Comparison of ENCODE assay signal across 1 cellular context in the genomic region with DNA sequence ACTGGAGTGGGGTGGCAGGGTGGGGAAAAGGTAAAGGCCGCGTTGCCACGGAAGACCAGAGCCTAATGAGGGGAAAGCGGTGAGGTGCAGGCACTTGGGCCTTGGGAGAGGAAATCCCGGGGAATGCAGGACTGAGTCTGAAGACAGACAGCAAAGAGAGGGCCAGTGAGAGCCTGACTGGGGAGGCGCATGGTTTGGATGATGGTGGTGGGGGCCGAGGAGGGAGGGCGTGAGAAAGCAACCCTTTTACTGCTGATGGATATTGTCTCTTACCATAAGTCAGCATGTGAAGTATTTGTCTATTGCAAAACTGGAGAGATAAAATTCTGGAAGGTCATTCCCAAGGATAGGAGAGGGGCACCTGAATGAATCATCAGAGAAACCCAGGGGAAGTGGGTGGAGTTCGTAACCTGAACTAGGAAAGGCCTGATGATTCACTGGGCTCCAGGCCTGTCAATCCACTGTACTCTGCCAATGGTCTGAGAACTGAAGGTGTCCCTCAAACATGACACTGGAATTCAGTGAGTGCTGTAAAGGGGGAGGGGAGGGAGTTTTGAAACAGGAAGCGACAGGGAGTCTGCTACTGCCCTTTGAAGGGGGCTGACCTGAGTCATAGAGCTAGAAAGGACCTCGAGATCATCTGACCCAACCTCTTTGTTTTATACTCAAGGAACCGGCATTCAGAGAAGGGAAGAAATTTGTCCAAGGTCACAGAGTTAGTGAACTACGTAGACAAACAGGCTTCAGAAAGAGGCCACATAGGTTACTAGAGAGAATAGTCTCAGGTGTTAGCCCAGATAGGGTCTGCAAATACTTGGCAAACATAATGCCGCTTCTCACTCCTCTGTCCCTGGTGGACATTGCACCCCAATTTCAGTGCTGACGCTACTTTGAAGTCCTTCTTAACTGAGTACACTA.
TF ChIP-seq lines count a peak whose summit lies in the region.

No MANE protein-coding gene starts in this region.

TF ChIP-seq in HepG2, 621 proteins besides CTCF, POLR2A, EP300 and RAD21 (continued from another document and continues in another):
- TF ChIP-seq, protein P1, sequence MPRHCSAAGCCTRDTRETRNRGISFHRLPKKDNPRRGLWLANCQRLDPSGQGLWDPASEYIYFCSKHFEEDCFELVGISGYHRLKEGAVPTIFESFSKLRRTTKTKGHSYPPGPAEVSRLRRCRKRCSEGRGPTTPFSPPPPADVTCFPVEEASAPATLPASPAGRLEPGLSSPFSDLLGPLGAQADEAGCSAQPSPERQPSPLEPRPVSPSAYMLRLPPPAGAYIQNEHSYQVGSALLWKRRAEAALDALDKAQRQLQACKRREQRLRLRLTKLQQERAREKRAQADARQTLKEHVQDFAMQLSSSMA (CRISPR knock-in tag; IDR thresholded peaks at IDR 0.05) = no peak
- TF ChIP-seq POGZ (CRISPR knock-in tag; IDR thresholded peaks at IDR 0.05) = peak; percentile 40; the same call in 1 of the 2 replicates
- TF ChIP-seq ZBTB1 (CRISPR knock-in tag; IDR thresholded peaks at IDR 0.05; ENCODE audit: borderline replicate concordance) = no peak
- TF ChIP-seq, protein P2, sequence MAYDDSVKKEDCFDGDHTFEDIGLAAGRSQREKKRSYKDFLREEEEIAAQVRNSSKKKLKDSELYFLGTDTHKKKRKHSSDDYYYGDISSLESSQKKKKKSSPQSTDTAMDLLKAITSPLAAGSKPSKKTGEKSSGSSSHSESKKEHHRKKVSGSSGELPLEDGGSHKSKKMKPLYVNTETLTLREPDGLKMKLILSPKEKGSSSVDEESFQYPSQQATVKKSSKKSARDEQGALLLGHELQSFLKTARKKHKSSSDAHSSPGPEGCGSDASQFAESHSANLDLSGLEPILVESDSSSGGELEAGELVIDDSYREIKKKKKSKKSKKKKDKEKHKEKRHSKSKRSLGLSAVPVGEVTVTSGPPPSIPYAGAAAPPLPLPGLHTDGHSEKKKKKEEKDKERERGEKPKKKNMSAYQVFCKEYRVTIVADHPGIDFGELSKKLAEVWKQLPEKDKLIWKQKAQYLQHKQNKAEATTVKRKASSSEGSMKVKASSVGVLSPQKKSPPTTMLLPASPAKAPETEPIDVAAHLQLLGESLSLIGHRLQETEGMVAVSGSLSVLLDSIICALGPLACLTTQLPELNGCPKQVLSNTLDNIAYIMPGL (CRISPR knock-in tag; IDR thresholded peaks at IDR 0.05; ENCODE audit: borderline replicate concordance in 1 of 2, low read depth in 1 of 2) = no peak; a peak in 1 of 4 replicates
- no peak for TF ChIP-seq ZKSCAN5 (CRISPR knock-in tag; IDR thresholded peaks at IDR 0.05)
- TF ChIP-seq, protein P3, sequence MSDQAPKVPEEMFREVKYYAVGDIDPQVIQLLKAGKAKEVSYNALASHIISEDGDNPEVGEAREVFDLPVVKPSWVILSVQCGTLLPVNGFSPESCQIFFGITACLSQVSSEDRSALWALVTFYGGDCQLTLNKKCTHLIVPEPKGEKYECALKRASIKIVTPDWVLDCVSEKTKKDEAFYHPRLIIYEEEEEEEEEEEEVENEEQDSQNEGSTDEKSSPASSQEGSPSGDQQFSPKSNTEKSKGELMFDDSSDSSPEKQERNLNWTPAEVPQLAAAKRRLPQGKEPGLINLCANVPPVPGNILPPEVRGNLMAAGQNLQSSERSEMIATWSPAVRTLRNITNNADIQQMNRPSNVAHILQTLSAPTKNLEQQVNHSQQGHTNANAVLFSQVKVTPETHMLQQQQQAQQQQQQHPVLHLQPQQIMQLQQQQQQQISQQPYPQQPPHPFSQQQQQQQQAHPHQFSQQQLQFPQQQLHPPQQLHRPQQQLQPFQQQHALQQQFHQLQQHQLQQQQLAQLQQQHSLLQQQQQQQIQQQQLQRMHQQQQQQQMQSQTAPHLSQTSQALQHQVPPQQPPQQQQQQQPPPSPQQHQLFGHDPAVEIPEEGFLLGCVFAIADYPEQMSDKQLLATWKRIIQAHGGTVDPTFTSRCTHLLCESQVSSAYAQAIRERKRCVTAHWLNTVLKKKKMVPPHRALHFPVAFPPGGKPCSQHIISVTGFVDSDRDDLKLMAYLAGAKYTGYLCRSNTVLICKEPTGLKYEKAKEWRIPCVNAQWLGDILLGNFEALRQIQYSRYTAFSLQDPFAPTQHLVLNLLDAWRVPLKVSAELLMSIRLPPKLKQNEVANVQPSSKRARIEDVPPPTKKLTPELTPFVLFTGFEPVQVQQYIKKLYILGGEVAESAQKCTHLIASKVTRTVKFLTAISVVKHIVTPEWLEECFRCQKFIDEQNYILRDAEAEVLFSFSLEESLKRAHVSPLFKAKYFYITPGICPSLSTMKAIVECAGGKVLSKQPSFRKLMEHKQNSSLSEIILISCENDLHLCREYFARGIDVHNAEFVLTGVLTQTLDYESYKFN (CRISPR knock-in tag; conservative IDR thresholded peaks at IDR 0.05) = peak; percentile 72
- no peak for TF ChIP-seq CCAR2 (optimal IDR thresholded peaks at IDR 0.05; ENCODE audit: low read depth, low read length)
- TF ChIP-seq, protein P4, sequence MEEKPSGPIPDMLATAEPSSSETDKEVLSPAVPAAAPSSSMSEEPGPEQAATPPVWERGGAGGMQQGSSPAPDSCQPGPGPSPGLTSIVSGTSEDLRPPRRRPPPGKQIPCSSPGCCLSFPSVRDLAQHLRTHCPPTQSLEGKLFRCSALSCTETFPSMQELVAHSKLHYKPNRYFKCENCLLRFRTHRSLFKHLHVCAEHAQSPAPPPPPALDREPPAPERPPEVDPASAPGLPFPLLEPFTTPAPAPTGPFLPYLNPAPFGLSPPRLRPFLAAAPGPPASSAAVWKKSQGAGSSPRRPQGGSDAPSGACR (CRISPR knock-in tag; IDR thresholded peaks at IDR 0.05) = no peak
- TF ChIP-seq ZNF589 (CRISPR knock-in tag; conservative IDR thresholded peaks at IDR 0.05) = no peak
- TF ChIP-seq GATA4 (IDR thresholded peaks at IDR 0.05; ENCODE audit: borderline replicate concordance, low read depth) = peak; percentile 52; the same call in 1 of the 2 replicates
- no peak for TF ChIP-seq SMAD3 (CRISPR knock-in tag; IDR thresholded peaks at IDR 0.05)
- TF ChIP-seq ESRRA (CRISPR knock-in tag; IDR thresholded peaks at IDR 0.05; ENCODE audit: low read depth) = peak; percentile 73
- TF ChIP-seq FOXM1 (CRISPR knock-in tag; IDR thresholded peaks at IDR 0.05) = no peak
- TF ChIP-seq NKX3-1 (CRISPR knock-in tag; IDR thresholded peaks at IDR 0.05) = no peak
- TF ChIP-seq, protein P5, sequence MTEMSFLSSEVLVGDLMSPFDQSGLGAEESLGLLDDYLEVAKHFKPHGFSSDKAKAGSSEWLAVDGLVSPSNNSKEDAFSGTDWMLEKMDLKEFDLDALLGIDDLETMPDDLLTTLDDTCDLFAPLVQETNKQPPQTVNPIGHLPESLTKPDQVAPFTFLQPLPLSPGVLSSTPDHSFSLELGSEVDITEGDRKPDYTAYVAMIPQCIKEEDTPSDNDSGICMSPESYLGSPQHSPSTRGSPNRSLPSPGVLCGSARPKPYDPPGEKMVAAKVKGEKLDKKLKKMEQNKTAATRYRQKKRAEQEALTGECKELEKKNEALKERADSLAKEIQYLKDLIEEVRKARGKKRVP (CRISPR knock-in tag; IDR thresholded peaks at IDR 0.05) = peak in 1 of 2 experiments; percentile 34; a peak in 1 of 4 replicates
- no peak for TF ChIP-seq MAF1 (CRISPR knock-in tag; IDR thresholded peaks at IDR 0.05; ENCODE audit: borderline replicate concordance)
- no peak for TF ChIP-seq ZNF83 (CRISPR knock-in tag; IDR thresholded peaks at IDR 0.05; ENCODE audit: borderline replicate concordance)
- no peak for TF ChIP-seq ZKSCAN1 (IDR thresholded peaks at IDR 0.05; ENCODE audit: low read length)
- TF ChIP-seq GABPA (IDR thresholded peaks at IDR 0.05; ENCODE audit: low read depth, low read length) = no peak
- peak; percentile 74 for TF ChIP-seq GABPA (CRISPR knock-in tag; IDR thresholded peaks at IDR 0.05; ENCODE audit: low read depth)
- TF ChIP-seq, protein P6, sequence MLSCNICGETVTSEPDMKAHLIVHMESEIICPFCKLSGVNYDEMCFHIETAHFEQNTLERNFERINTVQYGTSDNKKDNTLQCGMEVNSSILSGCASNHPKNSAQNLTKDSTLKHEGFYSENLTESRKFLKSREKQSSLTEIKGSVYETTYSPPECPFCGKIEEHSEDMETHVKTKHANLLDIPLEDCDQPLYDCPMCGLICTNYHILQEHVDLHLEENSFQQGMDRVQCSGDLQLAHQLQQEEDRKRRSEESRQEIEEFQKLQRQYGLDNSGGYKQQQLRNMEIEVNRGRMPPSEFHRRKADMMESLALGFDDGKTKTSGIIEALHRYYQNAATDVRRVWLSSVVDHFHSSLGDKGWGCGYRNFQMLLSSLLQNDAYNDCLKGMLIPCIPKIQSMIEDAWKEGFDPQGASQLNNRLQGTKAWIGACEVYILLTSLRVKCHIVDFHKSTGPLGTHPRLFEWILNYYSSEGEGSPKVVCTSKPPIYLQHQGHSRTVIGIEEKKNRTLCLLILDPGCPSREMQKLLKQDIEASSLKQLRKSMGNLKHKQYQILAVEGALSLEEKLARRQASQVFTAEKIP (CRISPR knock-in tag; IDR thresholded peaks at IDR 0.05; ENCODE audit: borderline replicate concordance) = no peak
- TF ChIP-seq, protein P7, sequence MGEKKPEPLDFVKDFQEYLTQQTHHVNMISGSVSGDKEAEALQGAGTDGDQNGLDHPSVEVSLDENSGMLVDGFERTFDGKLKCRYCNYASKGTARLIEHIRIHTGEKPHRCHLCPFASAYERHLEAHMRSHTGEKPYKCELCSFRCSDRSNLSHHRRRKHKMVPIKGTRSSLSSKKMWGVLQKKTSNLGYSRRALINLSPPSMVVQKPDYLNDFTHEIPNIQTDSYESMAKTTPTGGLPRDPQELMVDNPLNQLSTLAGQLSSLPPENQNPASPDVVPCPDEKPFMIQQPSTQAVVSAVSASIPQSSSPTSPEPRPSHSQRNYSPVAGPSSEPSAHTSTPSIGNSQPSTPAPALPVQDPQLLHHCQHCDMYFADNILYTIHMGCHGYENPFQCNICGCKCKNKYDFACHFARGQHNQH (CRISPR knock-in tag; IDR thresholded peaks at IDR 0.05) = 0 out of 2 replicates have a peak, but pooled peaks have one; percentile 36
- no peak for TF ChIP-seq KDM2A (CRISPR knock-in tag; IDR thresholded peaks at IDR 0.05; ENCODE audit: borderline replicate concordance, low read depth)
- TF ChIP-seq, protein P8, sequence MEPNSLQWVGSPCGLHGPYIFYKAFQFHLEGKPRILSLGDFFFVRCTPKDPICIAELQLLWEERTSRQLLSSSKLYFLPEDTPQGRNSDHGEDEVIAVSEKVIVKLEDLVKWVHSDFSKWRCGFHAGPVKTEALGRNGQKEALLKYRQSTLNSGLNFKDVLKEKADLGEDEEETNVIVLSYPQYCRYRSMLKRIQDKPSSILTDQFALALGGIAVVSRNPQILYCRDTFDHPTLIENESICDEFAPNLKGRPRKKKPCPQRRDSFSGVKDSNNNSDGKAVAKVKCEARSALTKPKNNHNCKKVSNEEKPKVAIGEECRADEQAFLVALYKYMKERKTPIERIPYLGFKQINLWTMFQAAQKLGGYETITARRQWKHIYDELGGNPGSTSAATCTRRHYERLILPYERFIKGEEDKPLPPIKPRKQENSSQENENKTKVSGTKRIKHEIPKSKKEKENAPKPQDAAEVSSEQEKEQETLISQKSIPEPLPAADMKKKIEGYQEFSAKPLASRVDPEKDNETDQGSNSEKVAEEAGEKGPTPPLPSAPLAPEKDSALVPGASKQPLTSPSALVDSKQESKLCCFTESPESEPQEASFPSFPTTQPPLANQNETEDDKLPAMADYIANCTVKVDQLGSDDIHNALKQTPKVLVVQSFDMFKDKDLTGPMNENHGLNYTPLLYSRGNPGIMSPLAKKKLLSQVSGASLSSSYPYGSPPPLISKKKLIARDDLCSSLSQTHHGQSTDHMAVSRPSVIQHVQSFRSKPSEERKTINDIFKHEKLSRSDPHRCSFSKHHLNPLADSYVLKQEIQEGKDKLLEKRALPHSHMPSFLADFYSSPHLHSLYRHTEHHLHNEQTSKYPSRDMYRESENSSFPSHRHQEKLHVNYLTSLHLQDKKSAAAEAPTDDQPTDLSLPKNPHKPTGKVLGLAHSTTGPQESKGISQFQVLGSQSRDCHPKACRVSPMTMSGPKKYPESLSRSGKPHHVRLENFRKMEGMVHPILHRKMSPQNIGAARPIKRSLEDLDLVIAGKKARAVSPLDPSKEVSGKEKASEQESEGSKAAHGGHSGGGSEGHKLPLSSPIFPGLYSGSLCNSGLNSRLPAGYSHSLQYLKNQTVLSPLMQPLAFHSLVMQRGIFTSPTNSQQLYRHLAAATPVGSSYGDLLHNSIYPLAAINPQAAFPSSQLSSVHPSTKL (CRISPR knock-in tag; IDR thresholded peaks at IDR 0.05) = peak; percentile 80
- TF ChIP-seq ZNF781 (CRISPR knock-in tag; IDR thresholded peaks at IDR 0.05; ENCODE audit: borderline replicate concordance, not compliant biosample characterization) = no peak
- no peak for TF ChIP-seq HMG20B (CRISPR knock-in tag; conservative IDR thresholded peaks at IDR 0.05)
- no peak for TF ChIP-seq ZNF772 (CRISPR knock-in tag; IDR thresholded peaks at IDR 0.05)
- TF ChIP-seq SALL2 (CRISPR knock-in tag; IDR thresholded peaks at IDR 0.05) = 0 out of 2 replicates have a peak, but pooled peaks have one; percentile 47
- TF ChIP-seq SOX5 (CRISPR knock-in tag; IDR thresholded peaks at IDR 0.05; ENCODE audit: borderline replicate concordance) = peak; percentile 69; the same call in 1 of the 2 replicates
- peak; percentile 47 for TF ChIP-seq ZFX (CRISPR knock-in tag; IDR thresholded peaks at IDR 0.05; ENCODE audit: low read depth)
- TF ChIP-seq ZIK1 (CRISPR knock-in tag; IDR thresholded peaks at IDR 0.05; ENCODE audit: borderline replicate concordance, low read depth) = no peak
- TF ChIP-seq, protein P9, sequence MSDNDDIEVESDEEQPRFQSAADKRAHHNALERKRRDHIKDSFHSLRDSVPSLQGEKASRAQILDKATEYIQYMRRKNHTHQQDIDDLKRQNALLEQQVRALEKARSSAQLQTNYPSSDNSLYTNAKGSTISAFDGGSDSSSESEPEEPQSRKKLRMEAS (IDR thresholded peaks at IDR 0.05) = no peak
- no peak for TF ChIP-seq ZNF670 (CRISPR knock-in tag; IDR thresholded peaks at IDR 0.05; ENCODE audit: borderline replicate concordance)
- no peak for TF ChIP-seq RFX5 (IDR thresholded peaks at IDR 0.05; ENCODE audit: low read depth, low read length)
- no peak for TF ChIP-seq ZNF232 (CRISPR knock-in tag; IDR thresholded peaks at IDR 0.05; ENCODE audit: borderline replicate concordance)
- no peak for TF ChIP-seq SPEN (CRISPR knock-in tag; IDR thresholded peaks at IDR 0.05; ENCODE audit: low read depth)
- no peak for TF ChIP-seq DNMT1 (CRISPR knock-in tag; IDR thresholded peaks at IDR 0.05)
- TF ChIP-seq ZNF674 (CRISPR knock-in tag; IDR thresholded peaks at IDR 0.05; ENCODE audit: low read depth) = no peak
- TF ChIP-seq, protein P10, sequence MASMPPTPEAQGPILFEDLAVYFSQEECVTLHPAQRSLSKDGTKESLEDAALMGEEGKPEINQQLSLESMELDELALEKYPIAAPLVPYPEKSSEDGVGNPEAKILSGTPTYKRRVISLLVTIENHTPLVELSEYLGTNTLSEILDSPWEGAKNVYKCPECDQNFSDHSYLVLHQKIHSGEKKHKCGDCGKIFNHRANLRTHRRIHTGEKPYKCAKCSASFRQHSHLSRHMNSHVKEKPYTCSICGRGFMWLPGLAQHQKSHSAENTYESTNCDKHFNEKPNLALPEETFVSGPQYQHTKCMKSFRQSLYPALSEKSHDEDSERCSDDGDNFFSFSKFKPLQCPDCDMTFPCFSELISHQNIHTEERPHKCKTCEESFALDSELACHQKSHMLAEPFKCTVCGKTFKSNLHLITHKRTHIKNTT (CRISPR knock-in tag; IDR thresholded peaks at IDR 0.05) = no peak
- no peak for TF ChIP-seq ZBTB20 (CRISPR knock-in tag; IDR thresholded peaks at IDR 0.05; ENCODE audit: borderline replicate concordance, low read depth)
- TF ChIP-seq KLF16 (CRISPR knock-in tag; IDR thresholded peaks at IDR 0.05) = 0 out of 4 replicates have a peak, but pooled peaks of 1 of the 2 experiments have one; percentile 17
- no peak for TF ChIP-seq ZNF792 (CRISPR knock-in tag; IDR thresholded peaks at IDR 0.05)
- TF ChIP-seq MED1 (CRISPR knock-in tag; IDR thresholded peaks at IDR 0.05) = no peak
- TF ChIP-seq IKZF4 (CRISPR knock-in tag; IDR thresholded peaks at IDR 0.05; ENCODE audit: borderline replicate concordance, low read depth, not compliant biosample characterization) = no peak
- TF ChIP-seq ZNF775 (CRISPR knock-in tag; IDR thresholded peaks at IDR 0.05; ENCODE audit: borderline replicate concordance) = no peak
- no peak for TF ChIP-seq MAFG (CRISPR knock-in tag; IDR thresholded peaks at IDR 0.05)
